In genomic region chr3:16174976-16175901, GRCh38 we compare ENCODE assay signal across 12 cellular contexts. TPM values are rescaled to one million over a fixed set of nuclear protein-coding genes. Genes with fewer than 3 reads are reported as not detected.
DNase-seq lines count a peak whose midpoint lies in the region; TF ChIP-seq lines count a peak whose summit lies in the region.
"Had no signal": no experiment of that assay in that cellular context is flagged by ENCODE, and none has a peak within 500 bp of the region (broad histone marks: within the 10 kb centered on the region; RNA-seq: fewer than 3 reads in every experiment).

No MANE protein-coding gene starts in this region.

- peaks cover 4 to 8% (median 6%) of the 10 kb centered on the region in 4 donors for H3K4me1 Mint-ChIP-seq in CD4-positive, alpha-beta memory T cell

- H3K36me3 ChIP-seq in ACC112 (ENCODE audit: insufficient read depth, low read length): no peaks in the 10 kb centered on the region
- H3K36me3 ChIP-seq in sigmoid colon: no peaks in the 10 kb centered on the region
- no peaks in the 10 kb centered on the region for H3K36me3 ChIP-seq in CD4-positive, alpha-beta memory T cell (ENCODE audit: insufficient read depth, low read length)
- H3K36me3 ChIP-seq: neural progenitor cell had no signal

- H3K4me3 ChIP-seq in ACC112 (ENCODE audit: low read depth, low read length): peak overlapping the region; percentile 69
- peak overlapping the region; percentile 23 to 40 (median 36) for H3K4me3 ChIP-seq in sigmoid colon
- H3K4me3 ChIP-seq in CD4-positive, alpha-beta memory T cell (ENCODE audit: low read length in 2 of 2): no peak overlapping the region
- H3K4me3 ChIP-seq: neural progenitor cell had no signal

- H3K27me3 ChIP-seq in ACC112 (ENCODE audit: insufficient read depth, low read length) (no peaks in the 10 kb centered on the region), sigmoid colon (no peaks in the 10 kb centered on the region)
- no peaks in the 10 kb centered on the region for H3K27me3 ChIP-seq in CD4-positive, alpha-beta memory T cell (ENCODE audit: insufficient read depth, low read length)

- TF ChIP-seq POLR2A in sigmoid colon (IDR thresholded peaks at IDR 0.05): no peak

- no peaks in the 10 kb centered on the region for H3K36me3 Mint-ChIP-seq in CD4-positive, alpha-beta memory T cell
- H3K36me3 Mint-ChIP-seq: immature natural killer cell, neural progenitor cell had no signal

- no peak overlapping the region for H3K4me3 Mint-ChIP-seq in CD4-positive, alpha-beta memory T cell
- H3K4me3 Mint-ChIP-seq: immature natural killer cell; neural progenitor cell; stimulated activated naive CD8-positive, alpha-beta T cell treated with anti-CD3 and anti-CD28 coated beads, Interleukin-15, Interleukin-2, amounts not matched to agents 100 ng/mL and 50 ng/mL, for 24 hours had no signal

- H3K27ac ChIP-seq in ACC112 (ENCODE audit: low read depth, low read length): peak overlapping the region; percentile 84
- peak overlapping the region; percentile 23 for H3K27ac ChIP-seq in adipose tissue (ENCODE audit: low read depth, low read length)
- peak overlapping the region; percentile 54 to 71 (median 65) for H3K27ac ChIP-seq in sigmoid colon
- H3K27ac ChIP-seq in RWPE1: no peak overlapping the region
- H3K27ac ChIP-seq in CD4-positive, alpha-beta memory T cell (ENCODE audit: low read depth, low read length): no peak overlapping the region
- H3K27ac ChIP-seq: neural progenitor cell had no signal

- H3K79me2 ChIP-seq in ACC112 (ENCODE audit: control insufficient read depth, insufficient read depth, low read length, unreplicated experiment): no peaks in the 10 kb centered on the region

- H3K27ac Mint-ChIP-seq in CD4-positive, alpha-beta memory T cell: no peak overlapping the region
- H3K27ac Mint-ChIP-seq: immature natural killer cell; stimulated activated naive CD8-positive, alpha-beta T cell treated with anti-CD3 and anti-CD28 coated beads, Interleukin-15, Interleukin-2, amounts not matched to agents 100 ng/mL and 50 ng/mL, for 24 hours had no signal

- H3K9me3 ChIP-seq in sigmoid colon: no peaks in the 10 kb centered on the region
- H3K9me3 ChIP-seq in CD4-positive, alpha-beta memory T cell (ENCODE audit: control insufficient read depth in 1 of 2, low read length in 2 of 2): no peaks in the 10 kb centered on the region

- DNase-seq in head of caudate nucleus: peak in 30 of 42 donors; percentile 12 to 75 (median 41)
- DNase-seq in sigmoid colon: no peak
- no peak for DNase-seq in RWPE1 (ENCODE audit: low spot score)
- DNase-seq in CD4-positive, alpha-beta memory T cell: no peak
- DNase-seq in kidney glomerular epithelial cell (lab: John Stamatoyannopoulos, UW): no peak
- no peak for DNase-seq in NCI-H345 (lab: John Stamatoyannopoulos, UW)
- DNase-seq: immature natural killer cell; stimulated activated CD4-positive, alpha-beta T cell treated with anti-CD3 and anti-CD28 coated beads, Interleukin-4, amount 100 ng/mL, for 24 hours had no signal

- H3K4me1 ChIP-seq in ACC112 (ENCODE audit: control insufficient read depth, insufficient read depth, low read length, unreplicated experiment) (peaks cover 72% of the 10 kb centered on the region), sigmoid colon (peaks cover 0 to 27% (median 26%) of the 10 kb centered on the region in 4 donors)
- H3K4me1 ChIP-seq in CD4-positive, alpha-beta memory T cell (ENCODE audit: insufficient read depth, low read length): no peaks in the 10 kb centered on the region
- H3K4me1 ChIP-seq: neural progenitor cell had no signal

- intact Hi-C loops in head of caudate nucleus (cut with DNase I) (no loop called here), sigmoid colon (cut with DNase I) (loop anchor here (10.0 kb wide), 1 partner anchor 540 kb away; no protein-coding TSS in a partner anchor)
- intact Hi-C loops in CD4-positive, alpha-beta memory T cell (cut with micrococcal nuclease): no loop called here

- TF ChIP-seq CTCF in sigmoid colon (IDR thresholded peaks at IDR 0.05) (no peak), RWPE1 (conservative IDR thresholded peaks at IDR 0.05; ENCODE audit: low read depth) (no peak)

- CTCF ChIA-PET in RWPE1 (lab: Yijun Ruan, JAX): interaction anchor here (0.6 kb wide), 1 partner anchor 126 kb away, joined by 3 read pairs; no protein-coding TSS in a partner anchor
- CTCF ChIA-PET in CD4-positive, alpha-beta memory T cell (lab: Charles Lee; ENCODE audit: partially characterized antibody): interaction anchor here (0.7 to 1.7 kb wide), 2 partner anchors 11 to 14 kb away, joined by 3 to 5 read pairs; no protein-coding TSS in a partner anchor

- H3K27me3 Mint-ChIP-seq in CD4-positive, alpha-beta memory T cell: peaks cover 12 to 21% of the 10 kb centered on the region in 2 donors

- H3K9me3 Mint-ChIP-seq in CD4-positive, alpha-beta memory T cell: no peaks in the 10 kb centered on the region
- H3K9me3 Mint-ChIP-seq: immature natural killer cell; stimulated activated naive CD8-positive, alpha-beta T cell treated with anti-CD3 and anti-CD28 coated beads, Interleukin-15, Interleukin-2, amounts not matched to agents 100 ng/mL and 50 ng/mL, for 24 hours had no signal

- WGBS in adipose tissue, 3 donors: 64 to 74% (median 70%) methylated on average over 19 of the region's 19 CpGs
- 85% methylated on average over 19 of the region's 19 CpGs for WGBS in sigmoid colon, 2 donors

- no peak for TF ChIP-seq EP300 in sigmoid colon (IDR thresholded peaks at IDR 0.05)

- POLR2A ChIA-PET in RWPE1 (lab: Yijun Ruan, JAX; ENCODE audit: low non-redundant PET): no interaction called here
- POLR2A ChIA-PET in CD4-positive, alpha-beta memory T cell (lab: Charles Lee; ENCODE audit: partially characterized antibody): no interaction called here

- H2AFZ ChIP-seq in ACC112 (ENCODE audit: low read length, unreplicated experiment): no peak overlapping the region
- H2AFZ ChIP-seq: neural progenitor cell had no signal

RNA-seq across cellular contexts. Expression of gene GALNT15, which starts 0.8 kb away (rescaled TPM):
- polyA plus RNA-seq in adipose tissue: 10 to 100 TPM in 2 of 3 donors, 1 to 10 TPM in 1; 9.6 to 60.7 (median 48.2) TPM
- total RNA-seq in sigmoid colon: 100 to 1,000 TPM in 1 of 4 donors, 10 to 100 TPM in 3; 21.7 to 211 (median 81.9) TPM
- 10 to 100 TPM in 1 of 3 donors, 1 to 10 TPM in 2; 1.2 to 36.6 (median 8.4) TPM for polyA plus RNA-seq in sigmoid colon
- not detected for total RNA-seq in CD4-positive, alpha-beta memory T cell
- polyA plus RNA-seq in CD4-positive, alpha-beta memory T cell: not detected
- polyA plus RNA-seq: immature natural killer cell had no signal

Comparison
In these comparisons a context has a peak if more than half of its experiments do, and no peak if none do; other contexts are left out.
1. H3K27ac ChIP-seq: peak in ACC112 (single experiment), adipose tissue (single experiment) and sigmoid colon (4 of 4); none in RWPE1 (single experiment) and CD4-positive, alpha-beta memory T cell (single experiment).
2. H3K4me3 ChIP-seq: peak in ACC112 (single experiment) and sigmoid colon (4 of 4); none in CD4-positive, alpha-beta memory T cell (0 of 2).
3. DNase-seq: peak in head of caudate nucleus (30 of 42); none in sigmoid colon (single experiment), RWPE1 (single experiment), CD4-positive, alpha-beta memory T cell (0 of 5), kidney glomerular epithelial cell (single experiment) and NCI-H345 (single experiment).